In genomic region chr3:77667901-77668300, GRCh38 we compare ENCODE assay signal across 17 cellular contexts.
DNase-seq lines count a peak whose midpoint lies in the region; TF ChIP-seq lines count a peak whose summit lies in the region.
"Had no signal": no experiment of that assay in that cellular context is flagged by ENCODE, and none has a peak within 500 bp of the region (broad histone marks: within the 10 kb centered on the region; RNA-seq: fewer than 3 reads in every experiment).

No MANE protein-coding gene starts in this region.

- H3K27me3 Mint-ChIP-seq in endothelial cell (ENCODE audit: unreplicated experiment): no peaks in the 10 kb centered on the region
- H3K27me3 Mint-ChIP-seq: CD4-positive, alpha-beta memory T cell had no signal

- no peak for TF ChIP-seq CTCF in endothelial cell (IDR thresholded peaks at IDR 0.05; ENCODE audit: unreplicated experiment)

- no peaks in the 10 kb centered on the region for H3K9me2 ChIP-seq in Karpas-422 (replicated peaks; ENCODE audit: insufficient read depth, low read length)

- H3K36me3 ChIP-seq in Karpas-422 (ENCODE audit: insufficient read depth, low read length): no peaks in the 10 kb centered on the region
- H3K36me3 ChIP-seq: BLaER1 had no signal

- no peaks in the 10 kb centered on the region for H3K9me3 Mint-ChIP-seq in endothelial cell (ENCODE audit: unreplicated experiment)

- H3K9ac ChIP-seq in Karpas-422 (ENCODE audit: low read length): no peak overlapping the region
- H3K9ac ChIP-seq: BLaER1 had no signal

- H3K4me3 ChIP-seq in Karpas-422 (ENCODE audit: low read length): no peak overlapping the region
- H3K4me3 ChIP-seq: A549, BLaER1 had no signal

- no peak overlapping the region for H3K4me3 Mint-ChIP-seq in endothelial cell (ENCODE audit: unreplicated experiment)
- H3K4me3 Mint-ChIP-seq: CD14-positive monocyte; CD4-positive, alpha-beta memory T cell; H9 had no signal

- H3K9me3 ChIP-seq in Karpas-422 (ENCODE audit: low read length): peaks cover 5% of the 10 kb centered on the region; the same call in 1 of the 2 replicates
- H3K9me3 ChIP-seq: A549, BLaER1 had no signal

- peak overlapping the region; percentile 74 for H3K27ac Mint-ChIP-seq in endothelial cell (ENCODE audit: unreplicated experiment)
- H3K27ac Mint-ChIP-seq: CD4-positive, alpha-beta memory T cell; H9 had no signal

- no peaks in the 10 kb centered on the region for H3K4me1 ChIP-seq in Karpas-422 (ENCODE audit: low read length)
- H3K4me1 ChIP-seq: A549, BLaER1 had no signal

- no peaks in the 10 kb centered on the region for H3K27me3 ChIP-seq in Karpas-422 (ENCODE audit: low read length)
- H3K27me3 ChIP-seq: BLaER1 had no signal

- H3K4me2 ChIP-seq in Karpas-422 (ENCODE audit: low read depth, low read length, poor library complexity, severe bottlenecking): no peak overlapping the region
- H3K4me2 ChIP-seq: A549, BLaER1 had no signal

- H3K36me3 Mint-ChIP-seq in endothelial cell (ENCODE audit: low read depth, unreplicated experiment): no peaks in the 10 kb centered on the region
- H3K36me3 Mint-ChIP-seq: CD14-positive monocyte; CD4-positive, alpha-beta memory T cell had no signal

- no peak overlapping the region for H3K27ac ChIP-seq in Karpas-422 (ENCODE audit: low read length)
- H3K27ac ChIP-seq: 22Rv1, A549, BLaER1 had no signal

- H3K79me2 ChIP-seq in Karpas-422 (ENCODE audit: low read length): no peaks in the 10 kb centered on the region

- peak overlapping the region; percentile 39; the same call in 1 of the 2 replicates for H2AFZ ChIP-seq in Karpas-422 (ENCODE audit: low read length)

- DNase-seq in Karpas-422 (no peak), endothelial cell (ENCODE audit: low spot score) (no peak), left kidney (ENCODE audit: low read depth, low spot score) (peak; percentile 11), retina (peak; percentile 60), HPDE6-E6E7 (ENCODE audit: extremely low spot score) (no peak), occipital lobe (lab: John Stamatoyannopoulos, UW) (no peak), AG08395 (ENCODE audit: low spot score) (no peak)
- DNase-seq: CD4-positive, alpha-beta memory T cell; DMS153; DMS79 treated with DMSO at 0.1 percent for 48 hours; GF-D8; GOT3; H9 had no signal

- no peaks in the 10 kb centered on the region for H4K20me1 ChIP-seq in Karpas-422 (ENCODE audit: insufficient read depth, low read depth, low read length)
- H4K20me1 ChIP-seq: BLaER1 had no signal

- H3K4me1 Mint-ChIP-seq in endothelial cell (ENCODE audit: unreplicated experiment): peaks cover 15% of the 10 kb centered on the region
- H3K4me1 Mint-ChIP-seq: CD14-positive monocyte; CD4-positive, alpha-beta memory T cell; H9 had no signal

Comparison
In these comparisons a context has a peak if more than half of its experiments do, and no peak if none do; other contexts are left out.
1. DNase-seq: peak in left kidney (single experiment) and retina (single experiment); none in Karpas-422 (single experiment), endothelial cell (single experiment), HPDE6-E6E7 (single experiment), occipital lobe (single experiment) and AG08395 (single experiment).